8 cellular contexts compared by ENCODE assay signal in genomic region chr3:123449986-123450474, GRCh38. TPM values are rescaled to one million over a fixed set of nuclear protein-coding genes. Genes with fewer than 3 reads are reported as not detected.
DNase-seq lines count a peak whose midpoint lies in the region; ATAC-seq and TF ChIP-seq lines count a peak whose summit lies in the region.

No MANE protein-coding gene starts in this region.

- 4% methylated on average over 31 of the region's 31 CpGs for WGBS in mesenchymal stem cell

- H3K79me1 ChIP-seq in mesenchymal stem cell (replicated peaks; ENCODE audit: low read length, poor library complexity, severe bottlenecking): no peaks in the 10 kb centered on the region

- DNase-seq in T-helper 1 cell (no peak), chondrocyte (ENCODE audit: low spot score) (no peak), mesenchymal stem cell (no peak), tibial artery (peak in 1 of 2 donors; percentile 79)
- no peak for DNase-seq in activated CD8-positive, alpha-beta memory T cell treated with anti-CD3 and anti-CD28 coated beads, Interleukin-2, amount 10 ng/mL, durations not matched to agents 7 days and 5 days

- TF ChIP-seq CTCF in chondrocyte (IDR thresholded peaks at IDR 0.05) (no peak), tibial artery (IDR thresholded peaks at IDR 0.05) (no peak)

- H3K4me3 Mint-ChIP-seq in T-helper 1 cell treated with Interleukin-12 subunit alpha and Interleukin-12 subunit beta and Interleukin-4 antibody, amounts not matched to agents 30 μg/mL and 1 μg/mL, for 36 hours: peak overlapping the region; percentile 25
- H3K4me3 Mint-ChIP-seq in chondrocyte (ENCODE audit: unreplicated experiment): peak overlapping the region; percentile 71
- no peak overlapping the region for H3K4me3 Mint-ChIP-seq in activated CD8-positive, alpha-beta memory T cell treated with anti-CD3 and anti-CD28 coated beads, Interleukin-2, amount 10 ng/mL, durations not matched to agents 7 days and 5 days

- peaks cover 55% of the 10 kb centered on the region for H3K27me3 Mint-ChIP-seq in T-helper 1 cell treated with Interleukin-12 subunit alpha and Interleukin-12 subunit beta and Interleukin-4 antibody, amounts not matched to agents 30 μg/mL and 1 μg/mL, for 36 hours (ENCODE audit: low read depth)
- H3K27me3 Mint-ChIP-seq in chondrocyte (ENCODE audit: low read depth): peaks cover 32% of the 10 kb centered on the region
- peaks cover 52% of the 10 kb centered on the region for H3K27me3 Mint-ChIP-seq in activated CD8-positive, alpha-beta memory T cell treated with anti-CD3 and anti-CD28 coated beads, Interleukin-2, amount 10 ng/mL, durations not matched to agents 7 days and 5 days

- peaks cover 1% of the 10 kb centered on the region for H3K36me3 Mint-ChIP-seq in T-helper 1 cell treated with Interleukin-12 subunit alpha and Interleukin-12 subunit beta and Interleukin-4 antibody, amounts not matched to agents 30 μg/mL and 1 μg/mL, for 36 hours (ENCODE audit: low read depth)
- no peaks in the 10 kb centered on the region for H3K36me3 Mint-ChIP-seq in chondrocyte (ENCODE audit: low read depth)
- H3K36me3 Mint-ChIP-seq in activated CD8-positive, alpha-beta memory T cell treated with anti-CD3 and anti-CD28 coated beads, Interleukin-2, amount 10 ng/mL, durations not matched to agents 7 days and 5 days: peaks cover 1% of the 10 kb centered on the region

- intact Hi-C loops in tibial artery (cut with DNase I; ENCODE audit: low total_unique reads): no loop called here

- H2BK120ac ChIP-seq in mesenchymal stem cell (ENCODE audit: low read depth, low read length): no peak overlapping the region

- no peak overlapping the region for H3K14ac ChIP-seq in mesenchymal stem cell (ENCODE audit: low read length in 2 of 2)

- peak overlapping the region; percentile 90 for H3K4me2 ChIP-seq in mesenchymal stem cell (ENCODE audit: low read length, poor library complexity, severe bottlenecking)

- peaks cover 68 to 76% of the 10 kb centered on the region in 2 experiments for H3K27me3 ChIP-seq in mesenchymal stem cell (ENCODE audit: control insufficient read depth in 1 of 2, insufficient read depth in 1 of 2, low read length in 2 of 2)
- no peaks in the 10 kb centered on the region for H3K27me3 ChIP-seq in tibial artery

- H3K9ac ChIP-seq in mesenchymal stem cell (ENCODE audit: low read length): no peak overlapping the region

- no peak overlapping the region for H3K18ac ChIP-seq in mesenchymal stem cell (ENCODE audit: low read depth in 1 of 2, low read length in 2 of 2)

- peaks cover 2% of the 10 kb centered on the region for H3K4me1 Mint-ChIP-seq in T-helper 1 cell treated with Interleukin-12 subunit alpha and Interleukin-12 subunit beta and Interleukin-4 antibody, amounts not matched to agents 30 μg/mL and 1 μg/mL, for 36 hours (ENCODE audit: low read depth)
- H3K4me1 Mint-ChIP-seq in chondrocyte (ENCODE audit: low read depth): peaks cover 18% of the 10 kb centered on the region
- H3K4me1 Mint-ChIP-seq in activated CD8-positive, alpha-beta memory T cell treated with anti-CD3 and anti-CD28 coated beads, Interleukin-2, amount 10 ng/mL, durations not matched to agents 7 days and 5 days: peaks cover 4% of the 10 kb centered on the region

- H3K9me3 Mint-ChIP-seq in T-helper 1 cell treated with Interleukin-12 subunit alpha and Interleukin-12 subunit beta and Interleukin-4 antibody, amounts not matched to agents 30 μg/mL and 1 μg/mL, for 36 hours: no peaks in the 10 kb centered on the region
- no peaks in the 10 kb centered on the region for H3K9me3 Mint-ChIP-seq in chondrocyte (ENCODE audit: low read depth)
- no peaks in the 10 kb centered on the region for H3K9me3 Mint-ChIP-seq in activated CD8-positive, alpha-beta memory T cell treated with anti-CD3 and anti-CD28 coated beads, Interleukin-2, amount 10 ng/mL, durations not matched to agents 7 days and 5 days (ENCODE audit: low read depth)

- no peak overlapping the region for H4K8ac ChIP-seq in mesenchymal stem cell (ENCODE audit: low read length)

- H3K4ac ChIP-seq in mesenchymal stem cell (ENCODE audit: low read depth in 1 of 2, low read length in 2 of 2): no peak overlapping the region

- no peak overlapping the region for H2BK15ac ChIP-seq in mesenchymal stem cell (ENCODE audit: low read depth, poor library complexity, severe bottlenecking)

- H3K4me3 ChIP-seq in mesenchymal stem cell (ENCODE audit: insufficient read depth in 1 of 2, low read depth in 1 of 2, low read length in 2 of 2) (peak overlapping the region; percentile 56 to 57), tibial artery (peak overlapping the region; percentile 78)

- H3K36me3 ChIP-seq in mesenchymal stem cell (ENCODE audit: control insufficient read depth in 1 of 2, insufficient read depth in 2 of 2, low read depth in 1 of 2, low read length in 2 of 2) (no peaks in the 10 kb centered on the region), tibial artery (no peaks in the 10 kb centered on the region)

- H3K23ac ChIP-seq in mesenchymal stem cell (ENCODE audit: low read length in 2 of 2): no peak overlapping the region

- CTCF ChIA-PET in activated CD8-positive, alpha-beta memory T cell treated with anti-CD3 and anti-CD28 coated beads, Interleukin-2, amount 10 ng/mL, durations not matched to agents 7 days and 5 days (lab: Charles Lee): interaction anchor here (1.2 kb wide), 1 partner anchor 121 kb away, joined by 3 read pairs; no protein-coding TSS in a partner anchor

- H2AFZ ChIP-seq in mesenchymal stem cell (ENCODE audit: low read depth, low read length): peak overlapping the region; percentile 6

- no peak overlapping the region for H2BK12ac ChIP-seq in mesenchymal stem cell (ENCODE audit: low read length in 2 of 2)

- H3K27ac ChIP-seq in mesenchymal stem cell (ENCODE audit: low read length, poor library complexity, severe bottlenecking) (no peak overlapping the region), tibial artery (peak overlapping the region; percentile 90 to 96)

- H3K4me1 ChIP-seq in mesenchymal stem cell (ENCODE audit: control insufficient read depth, insufficient read depth, low read depth, low read length) (peaks cover 20% of the 10 kb centered on the region), tibial artery (peaks cover 0 to 20% (median 8%) of the 10 kb centered on the region in 4 donors)

- no peaks in the 10 kb centered on the region for H3K9me3 ChIP-seq in mesenchymal stem cell (ENCODE audit: control insufficient read depth, low read length)
- no peaks in the 10 kb centered on the region for H3K9me3 ChIP-seq in tibial artery

- H2BK5ac ChIP-seq in mesenchymal stem cell (ENCODE audit: low read depth, low read length, poor library complexity, severe bottlenecking): no peak overlapping the region

- no peak overlapping the region for H2AK5ac ChIP-seq in mesenchymal stem cell (ENCODE audit: low read length, severe bottlenecking)

- no peak overlapping the region for H3K27ac Mint-ChIP-seq in T-helper 1 cell treated with Interleukin-12 subunit alpha and Interleukin-12 subunit beta and Interleukin-4 antibody, amounts not matched to agents 30 μg/mL and 1 μg/mL, for 36 hours
- no peak overlapping the region for H3K27ac Mint-ChIP-seq in chondrocyte (ENCODE audit: unreplicated experiment)
- H3K27ac Mint-ChIP-seq in activated CD8-positive, alpha-beta memory T cell treated with anti-CD3 and anti-CD28 coated beads, Interleukin-2, amount 10 ng/mL, durations not matched to agents 7 days and 5 days: no peak overlapping the region

- no peak for ATAC-seq in activated CD8-positive, alpha-beta memory T cell treated with anti-CD3 and anti-CD28 coated beads, Interleukin-2, amount 10 ng/mL, durations not matched to agents 7 days and 5 days
- ATAC-seq in GM21786 (IDR thresholded peaks at IDR 0.05; ENCODE audit: unreplicated experiment) (no peak), GM18511 (IDR thresholded peaks at IDR 0.05; ENCODE audit: unreplicated experiment) (no peak)

- H4K91ac ChIP-seq in mesenchymal stem cell (ENCODE audit: low read length): no peak overlapping the region

RNA-seq across cellular contexts. Expression of gene ADCY5, which starts 1.1 kb away (rescaled TPM):
- 8.0 to 28.6 TPM (median 10.5 TPM) in 3 replicates for total RNA-seq in chondrocyte
- 0.15 TPM for polyA plus RNA-seq in mesenchymal stem cell (2013, experiment 1 of 2)
- 0.04 TPM for polyA plus RNA-seq in mesenchymal stem cell (2013, experiment 2 of 2)
- not detected for total RNA-seq in activated CD8-positive, alpha-beta memory T cell treated with anti-CD3 and anti-CD28 coated beads, Interleukin-2, amount 10 ng/mL, durations not matched to agents 7 days and 5 days
